20 cellular contexts compared by ENCODE assay signal in the genomic region with DNA sequence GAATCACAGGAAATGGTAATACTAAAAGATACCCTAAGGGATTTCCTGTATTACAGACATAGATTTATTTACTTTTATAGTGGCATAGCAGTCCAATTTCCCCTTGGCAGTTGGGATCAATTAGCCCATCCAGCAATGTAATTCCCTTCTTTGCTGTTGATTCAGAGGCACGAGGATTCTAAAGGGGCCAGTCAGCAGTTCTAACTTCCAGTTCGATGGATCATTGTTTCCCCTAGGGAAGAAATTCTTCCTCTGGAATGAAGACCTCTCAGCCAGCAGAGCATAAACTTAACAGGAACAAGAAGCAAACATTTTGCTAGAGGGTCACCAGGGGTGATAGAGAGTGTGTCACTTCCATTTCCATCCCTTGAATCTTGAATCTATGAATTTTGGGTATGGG.
DNase-seq lines count a peak whose midpoint lies in the region; ATAC-seq, FAIRE-seq and TF ChIP-seq lines count a peak whose summit lies in the region.
"Had no signal": no experiment of that assay in that cellular context is flagged by ENCODE, and none has a peak within 500 bp of the region (broad histone marks: within the 10 kb centered on the region; RNA-seq: fewer than 3 reads in every experiment).

No MANE protein-coding gene starts in this region.

- no peak overlapping the region for H3K4me2 ChIP-seq in GM23248 (ENCODE audit: unreplicated experiment)
- no peak overlapping the region for H3K4me2 ChIP-seq in endothelial cell of umbilical vein (ENCODE audit: insufficient read depth, low read length)

- intact Hi-C loops in endothelial cell of umbilical vein (cut with micrococcal nuclease) (no loop called here), transverse colon (cut with DNase I; ENCODE audit: low total_unique reads) (no loop called here), stomach (cut with DNase I; ENCODE audit: low total_unique reads) (no loop called here)
- intact Hi-C loops in CD4-positive, alpha-beta memory T cell (cut with micrococcal nuclease) = no loop called here

- no peak for ATAC-seq in stimulated activated effector memory CD8-positive, alpha-beta T cell treated with anti-CD3 and anti-CD28 coated beads, Interleukin-12 subunit alpha, Interleukin-12 subunit beta, amount 100 ng/mL, for 72 hours
- ATAC-seq: HCT116 had no signal

- no peaks in the 10 kb centered on the region for H3K4me1 Mint-ChIP-seq in CD4-positive, alpha-beta memory T cell
- no peaks in the 10 kb centered on the region for H3K4me1 Mint-ChIP-seq in stimulated activated effector memory CD8-positive, alpha-beta T cell treated with anti-CD3 and anti-CD28 coated beads, Interleukin-12 subunit alpha, Interleukin-12 subunit beta, amount 100 ng/mL, for 72 hours
- H3K4me1 Mint-ChIP-seq: IgD-negative memory B cell had no signal

- TF ChIP-seq CTCF in endothelial cell of umbilical vein (IDR thresholded peaks at IDR 0.05; ENCODE audit: extremely low read depth in 1 of 2, insufficient read depth in 1 of 2, low read depth in 1 of 2, low read length in 2 of 2) = no peak
- TF ChIP-seq CTCF in transverse colon (IDR thresholded peaks at IDR 0.05) = no peak
- TF ChIP-seq CTCF in stomach (IDR thresholded peaks at IDR 0.05) = no peak

- no peak overlapping the region for H3K27ac Mint-ChIP-seq in CD4-positive, alpha-beta memory T cell
- H3K27ac Mint-ChIP-seq in stimulated activated effector memory CD8-positive, alpha-beta T cell treated with anti-CD3 and anti-CD28 coated beads, Interleukin-12 subunit alpha, Interleukin-12 subunit beta, amount 100 ng/mL, for 72 hours = no peak overlapping the region
- H3K27ac Mint-ChIP-seq: IgD-negative memory B cell had no signal

- H3F3A ChIP-seq in GM23248 (ENCODE audit: insufficient read depth) = no peaks in the 10 kb centered on the region

- H3K36me3 Mint-ChIP-seq in CD4-positive, alpha-beta memory T cell = no peaks in the 10 kb centered on the region
- H3K36me3 Mint-ChIP-seq in stimulated activated effector memory CD8-positive, alpha-beta T cell treated with anti-CD3 and anti-CD28 coated beads, Interleukin-12 subunit alpha, Interleukin-12 subunit beta, amount 100 ng/mL, for 72 hours = no peaks in the 10 kb centered on the region
- H3K36me3 Mint-ChIP-seq: IgD-negative memory B cell had no signal

- H2AFZ ChIP-seq in GM23248 (no peak overlapping the region), endothelial cell of umbilical vein (ENCODE audit: low read depth, low read length) (no peak overlapping the region)

- BruUV-seq in endothelial cell of umbilical vein (replicated peaks; lab: Mats Ljungman, UMichigan) = no TSS peak

- H3K4me1 ChIP-seq in GM23248 (ENCODE audit: insufficient read depth) (no peaks in the 10 kb centered on the region), endothelial cell of umbilical vein (ENCODE audit: control insufficient read depth, extremely low read depth, insufficient read depth, low read length) (no peaks in the 10 kb centered on the region), transverse colon (peaks cover 0 to 19% (median 9%) of the 10 kb centered on the region in 4 donors), stomach (peaks cover 0 to 5% (median 0%) of the 10 kb centered on the region in 4 donors)
- no peaks in the 10 kb centered on the region for H3K4me1 ChIP-seq in CD4-positive, alpha-beta memory T cell (ENCODE audit: insufficient read depth, low read length)
- H3K4me1 ChIP-seq: Peyer's patch had no signal

- no peak for TF ChIP-seq EP300 in transverse colon (IDR thresholded peaks at IDR 0.05; ENCODE audit: low read depth)
- no peak for TF ChIP-seq EP300 in stomach (IDR thresholded peaks at IDR 0.05)

- no peaks in the 10 kb centered on the region for H4K20me1 ChIP-seq in GM23248 (ENCODE audit: insufficient read depth)
- H4K20me1 ChIP-seq in endothelial cell of umbilical vein (replicated peaks; ENCODE audit: control insufficient read depth, extremely low read depth, insufficient read depth, low read length) = no peaks in the 10 kb centered on the region

- dilution Hi-C loops in endothelial cell of umbilical vein (cut with MboI; ENCODE audit: extremely low pct_ligation_motif_present, low sequenced_read_pairs) = no loop called here

- H3K9me3 ChIP-seq in GM23248 (ENCODE audit: low read depth) (no peaks in the 10 kb centered on the region), endothelial cell of umbilical vein (replicated peaks; ENCODE audit: control insufficient read depth, insufficient read depth, low read length) (no peaks in the 10 kb centered on the region), transverse colon (no peaks in the 10 kb centered on the region), stomach (no peaks in the 10 kb centered on the region)
- peaks cover 0 to 4% of the 10 kb centered on the region in 2 donors for H3K9me3 ChIP-seq in CD4-positive, alpha-beta memory T cell (ENCODE audit: control insufficient read depth in 1 of 2, low read length in 2 of 2)
- H3K9me3 ChIP-seq: Peyer's patch had no signal

- no peaks in the 10 kb centered on the region for H3K9me1 ChIP-seq in endothelial cell of umbilical vein (replicated peaks; ENCODE audit: control insufficient read depth, extremely low read depth, insufficient read depth, low read length)

- in situ Hi-C loops in GM23248 (cut with MboI) (no loop called here), transverse colon (cut with MboI; ENCODE audit: low pct_ligation_motif_present in 1 of 4, low pct_unique_long_range_greater_than_20kb in 1 of 4, low sequenced_read_pairs in 3 of 4) (loop anchor here in 1 of 4 donors (25.0 kb wide), 1 partner anchor 1181 kb away; no protein-coding TSS in a partner anchor)

- FAIRE-seq in endothelial cell of umbilical vein (lab: Jason Lieb, UNC) = peak; percentile 37
- FAIRE-seq: A204.1, H1 had no signal

- 1 to 3% methylated on average over 2 of the region's 2 CpGs for WGBS in GM23248 (ENCODE audit: low coverage in 1 of 2, low lambda C conversion rate in 2 of 2, missing lambda C conversion rate in 2 of 2), 2 experiments
- 40% methylated on average over 2 of the region's 2 CpGs; no CpG with 5 or more reads in 1 of the 2 donors for WGBS in transverse colon (ENCODE audit: low coverage in 1 of 2), 2 donors
- WGBS in stomach, 5 donors = 52 to 78% (median 64%) methylated on average over 2 of the region's 2 CpGs

- H3K4me3 ChIP-seq in GM23248 = no peak overlapping the region
- no peak overlapping the region for H3K4me3 ChIP-seq in endothelial cell of umbilical vein (replicated peaks in 1 of 3; ENCODE audit: insufficient read depth in 1 of 3, low read depth in 1 of 3, low read length in 3 of 3)
- no peak overlapping the region for H3K4me3 ChIP-seq in transverse colon
- no peak overlapping the region for H3K4me3 ChIP-seq in stomach
- no peak overlapping the region for H3K4me3 ChIP-seq in CD4-positive, alpha-beta memory T cell (ENCODE audit: low read length in 2 of 2)
- H3K4me3 ChIP-seq: Peyer's patch had no signal

- no peaks in the 10 kb centered on the region for H3K27me3 Mint-ChIP-seq in CD4-positive, alpha-beta memory T cell
- H3K27me3 Mint-ChIP-seq: IgD-negative memory B cell had no signal

- POLR2A ChIA-PET in endothelial cell of umbilical vein (lab: Charles Lee) = no interaction called here
- POLR2A ChIA-PET in CD4-positive, alpha-beta memory T cell (lab: Charles Lee; ENCODE audit: partially characterized antibody) = no interaction called here

- no peak overlapping the region for H3K4me3 Mint-ChIP-seq in CD4-positive, alpha-beta memory T cell
- no peak overlapping the region for H3K4me3 Mint-ChIP-seq in stimulated activated effector memory CD8-positive, alpha-beta T cell treated with anti-CD3 and anti-CD28 coated beads, Interleukin-12 subunit alpha, Interleukin-12 subunit beta, amount 100 ng/mL, for 72 hours
- H3K4me3 Mint-ChIP-seq: IgD-negative memory B cell had no signal

- H3K9ac ChIP-seq in GM23248 = no peak overlapping the region
- H3K9ac ChIP-seq in endothelial cell of umbilical vein (replicated peaks; ENCODE audit: extremely low read depth, insufficient read depth, low read length) = no peak overlapping the region

- peaks cover 0 to 44% (median 22%) of the 10 kb centered on the region in 8 donors for H3K9me3 Mint-ChIP-seq in CD4-positive, alpha-beta memory T cell
- H3K9me3 Mint-ChIP-seq in stimulated activated effector memory CD8-positive, alpha-beta T cell treated with anti-CD3 and anti-CD28 coated beads, Interleukin-12 subunit alpha, Interleukin-12 subunit beta, amount 100 ng/mL, for 72 hours = peaks cover 25% of the 10 kb centered on the region

- H3K36me3 ChIP-seq in GM23248 (ENCODE audit: low read depth) (no peaks in the 10 kb centered on the region), endothelial cell of umbilical vein (ENCODE audit: control insufficient read depth in 2 of 2, extremely low read depth in 1 of 2, insufficient read depth in 2 of 2, low read length in 2 of 2) (no peaks in the 10 kb centered on the region), transverse colon (no peaks in the 10 kb centered on the region), stomach (no peaks in the 10 kb centered on the region)
- no peaks in the 10 kb centered on the region for H3K36me3 ChIP-seq in CD4-positive, alpha-beta memory T cell (ENCODE audit: insufficient read depth, low read length)
- H3K36me3 ChIP-seq: Peyer's patch had no signal

- DNase-seq in GM23248 = peak; percentile 11
- DNase-seq in endothelial cell of umbilical vein (ENCODE audit: low read depth, low spot score) = peak; percentile 15
- DNase-seq in foreskin melanocyte = peak; percentile 15
- no peak for DNase-seq in transverse colon
- no peak for DNase-seq in stomach
- DNase-seq in CD4-positive, alpha-beta memory T cell = no peak
- DNase-seq in stimulated activated effector memory CD8-positive, alpha-beta T cell treated with anti-CD3 and anti-CD28 coated beads, Interleukin-12 subunit alpha, Interleukin-12 subunit beta, amount 100 ng/mL, for 72 hours (ENCODE audit: low spot score in 2 of 2) = no peak
- DNase-seq: COR-L47; DMS79 treated with DMSO at 0.1 percent for 48 hours; NCI-H1105; NCI-H146; NCI-H2029; NCI-H2227 treated with DMSO at 0.1 percent for 48 hours; NCI-H774; NK-92 treated with Interleukin-12 subunit alpha and Interleukin-12 subunit beta, amount 100 ng/mL, for 24 hours; Peyer's patch had no signal

- TF ChIP-seq POLR2A in endothelial cell of umbilical vein (IDR thresholded peaks at IDR 0.05; ENCODE audit: low read depth, low read length) (no peak), transverse colon (IDR thresholded peaks at IDR 0.05) (no peak), stomach (IDR thresholded peaks at IDR 0.05) (no peak)

- no peaks in the 10 kb centered on the region for H3K9me2 ChIP-seq in GM23248 (ENCODE audit: insufficient read depth)

- H3K79me2 ChIP-seq in GM23248 (ENCODE audit: insufficient read depth) = no peaks in the 10 kb centered on the region
- no peaks in the 10 kb centered on the region for H3K79me2 ChIP-seq in endothelial cell of umbilical vein (ENCODE audit: control insufficient read depth, insufficient read depth, low read length)

- CTCF ChIA-PET in endothelial cell of umbilical vein (lab: Charles Lee) = no interaction called here
- CTCF ChIA-PET in CD4-positive, alpha-beta memory T cell (lab: Charles Lee; ENCODE audit: partially characterized antibody) = no interaction called here

- no peaks in the 10 kb centered on the region for H3K27me3 ChIP-seq in GM23248 (replicated peaks; ENCODE audit: insufficient read depth)
- no peaks in the 10 kb centered on the region for H3K27me3 ChIP-seq in endothelial cell of umbilical vein (ENCODE audit: control insufficient read depth in 2 of 2, insufficient read depth in 2 of 2, low read length in 2 of 2)
- H3K27me3 ChIP-seq in transverse colon = no peaks in the 10 kb centered on the region
- H3K27me3 ChIP-seq in stomach = no peaks in the 10 kb centered on the region
- H3K27me3 ChIP-seq in CD4-positive, alpha-beta memory T cell (ENCODE audit: insufficient read depth, low read length) = no peaks in the 10 kb centered on the region
- H3K27me3 ChIP-seq: Peyer's patch had no signal

- H3K27ac ChIP-seq in GM23248 = no peak overlapping the region
- H3K27ac ChIP-seq in endothelial cell of umbilical vein (ENCODE audit: insufficient read depth, low read depth, low read length) = no peak overlapping the region
- peak overlapping the region in 3 of 4 donors; percentile 50 to 68 (median 65) for H3K27ac ChIP-seq in transverse colon
- H3K27ac ChIP-seq in stomach = no peak overlapping the region
- no peak overlapping the region for H3K27ac ChIP-seq in CD4-positive, alpha-beta memory T cell (ENCODE audit: low read depth, low read length)

Comparison
In these comparisons a context has a peak if more than half of its experiments do, and no peak if none do; other contexts are left out.
1. DNase-seq: peak in GM23248 (single experiment), endothelial cell of umbilical vein (single experiment) and foreskin melanocyte (single experiment); none in transverse colon (single experiment), stomach (single experiment), CD4-positive, alpha-beta memory T cell (0 of 5) and stimulated activated effector memory CD8-positive, alpha-beta T cell treated with anti-CD3 and anti-CD28 coated beads, Interleukin-12 subunit alpha, Interleukin-12 subunit beta, amount 100 ng/mL, for 72 hours (0 of 2).
2. H3K27ac ChIP-seq: peak in transverse colon (3 of 4); none in GM23248 (single experiment), endothelial cell of umbilical vein (single experiment), stomach (0 of 5) and CD4-positive, alpha-beta memory T cell (single experiment).